8 cellular contexts compared by ENCODE assay signal in the genomic region with DNA sequence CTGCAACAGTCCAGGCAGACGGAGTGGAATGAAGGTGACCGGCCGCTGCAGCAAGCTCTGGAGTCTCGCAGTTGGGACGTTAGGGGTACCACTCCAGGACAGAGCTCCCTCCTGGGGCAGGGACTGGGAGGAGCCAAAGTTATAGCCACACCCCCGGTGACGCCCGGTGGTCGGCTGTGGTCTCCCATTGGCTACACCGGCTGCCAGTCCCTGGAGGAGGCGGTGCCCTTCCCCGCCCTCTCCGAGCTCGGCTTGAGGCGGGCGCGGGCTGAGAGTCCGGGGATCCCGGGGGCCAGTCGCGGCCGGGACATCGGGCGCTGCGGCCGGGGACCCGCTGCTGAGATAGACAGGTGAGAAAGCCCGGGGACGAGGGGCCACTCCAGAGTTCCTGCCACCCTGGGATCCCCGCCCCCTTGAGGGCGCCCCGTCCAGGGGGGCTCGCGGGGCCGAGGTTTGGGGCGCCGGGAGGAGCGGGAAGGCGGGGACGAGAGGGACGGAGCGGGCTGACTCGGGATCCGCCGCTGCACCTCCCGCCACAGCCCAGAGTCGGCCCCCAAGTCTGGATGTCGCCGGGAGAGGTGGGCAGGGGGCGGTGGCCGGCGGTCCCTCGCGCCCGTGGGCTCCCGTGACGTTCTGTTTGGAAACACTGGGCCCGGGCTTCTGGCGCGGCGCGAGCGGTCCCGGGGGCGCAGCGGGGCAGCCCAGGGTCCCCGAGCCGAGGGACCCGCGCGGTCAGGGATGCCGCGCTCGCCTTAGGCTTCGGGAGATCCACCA. TPM values are rescaled to one million over a fixed set of nuclear protein-coding genes. Genes with fewer than 3 reads are reported as not detected.
DNase-seq lines count a peak whose midpoint lies in the region; ATAC-seq, FAIRE-seq and TF ChIP-seq lines count a peak whose summit lies in the region.

Gene PLEKHH2 (plus strand): TSS at position 231 of the 774 bp plus-strand sequence. CDS start 7,414 bp downstream, outside the sequence.

- no peak within 1 kb of the TSS for H4K8ac ChIP-seq in mesendoderm (ENCODE audit: low read depth, low read length)

- peak within 1 kb of the TSS; percentile 96 for H3K4me2 ChIP-seq in mesendoderm (ENCODE audit: low read length)

- DNase-seq in BJ (ENCODE audit: low read depth) = peak; percentile 26
- peak; percentile 66 for DNase-seq in NCI-H82 treated with DMSO at 0.1 percent for 48 hours (lab: John Stamatoyannopoulos, UW; ENCODE audit: unreplicated experiment)
- DNase-seq in activated CD8-positive, alpha-beta memory T cell treated with anti-CD3 and anti-CD28 coated beads, Interleukin-2, amount 50 U/mL, for 1 hour (ENCODE audit: extremely low read depth) = peak; percentile 60
- peak; percentile 88 for DNase-seq in mesendoderm
- DNase-seq in stimulated activated CD8-positive, alpha-beta memory T cell treated with anti-CD3 and anti-CD28 coated beads, Interleukin-12 subunit alpha, Interleukin-12 subunit beta, amount 100 ng/mL, for 1 hour (ENCODE audit: low read depth) = peak; percentile 83

- H3K9ac ChIP-seq in mesendoderm (ENCODE audit: low read length) = peak within 1 kb of the TSS; percentile 67

- no peak within 1 kb of the TSS for H3K4ac ChIP-seq in mesendoderm (ENCODE audit: low read depth, low read length)

- H3K4me3 ChIP-seq in BJ (ENCODE audit: low read depth, low read length) (peak within 1 kb of the TSS; percentile 62), mesendoderm (ENCODE audit: low read length) (peak within 1 kb of the TSS; percentile 60)

- TF ChIP-seq CTCF in BJ (IDR thresholded peaks at IDR 0.05; ENCODE audit: insufficient read depth, low read depth, low read length) = no peak

- peaks cover 8% of the 10 kb centered on the region for H3K27me3 ChIP-seq in BJ (ENCODE audit: control insufficient read depth, insufficient read depth, low read length)
- H3K27me3 ChIP-seq in mesendoderm (ENCODE audit: insufficient read depth, low read length, poor library complexity) = no peaks in the 10 kb centered on the region

- POLR2A ChIA-PET in BJ (lab: Charles Lee) = no interaction called here

- no peak within 1 kb of the TSS for H4K5ac ChIP-seq in mesendoderm (ENCODE audit: low read length)

- peak; percentile 8 for FAIRE-seq in endometrium (lab: Jason Lieb, UNC)

- H3K79me2 ChIP-seq in mesendoderm (ENCODE audit: control insufficient read depth, insufficient read depth, low read length) = no peaks in the 10 kb centered on the region

- H3K79me1 ChIP-seq in mesendoderm (ENCODE audit: low read length) = no peaks in the 10 kb centered on the region

- no peak within 1 kb of the TSS for H2BK5ac ChIP-seq in mesendoderm (ENCODE audit: low read length)

- no peak within 1 kb of the TSS for H2BK120ac ChIP-seq in mesendoderm (ENCODE audit: low read depth, low read length)

- peak within 1 kb of the TSS; percentile 84 for H3K56ac ChIP-seq in mesendoderm (ENCODE audit: low read length)

- H2BK15ac ChIP-seq in mesendoderm (replicated peaks; ENCODE audit: low read depth) = no peak within 1 kb of the TSS

- ATAC-seq in GM19397 (IDR thresholded peaks at IDR 0.05; ENCODE audit: unreplicated experiment) (peak; percentile 100), HG03521 (IDR thresholded peaks at IDR 0.05; ENCODE audit: unreplicated experiment) (peak; percentile 100)

- H3K18ac ChIP-seq in mesendoderm (ENCODE audit: low read length) = peak within 1 kb of the TSS; percentile 13

- no peak within 1 kb of the TSS for H2AK5ac ChIP-seq in mesendoderm (ENCODE audit: low read length)

- H3K23ac ChIP-seq in mesendoderm (ENCODE audit: low read length) = peak within 1 kb of the TSS; percentile 89

- WGBS in mesendoderm (ENCODE audit: extremely low coverage, insufficient coverage, low lambda C conversion rate) = no CpG with 5 or more reads among the region's 75 CpGs

- no peak within 1 kb of the TSS for H3K27ac ChIP-seq in mesendoderm (ENCODE audit: low read depth, low read length)

- H3K36me3 ChIP-seq in BJ (ENCODE audit: control insufficient read depth, insufficient read depth, low read length) (no peaks in the 10 kb centered on the region), mesendoderm (ENCODE audit: control insufficient read depth, insufficient read depth, low read length) (no peaks in the 10 kb centered on the region)

- CTCF ChIA-PET in BJ (lab: Yijun Ruan, JAX) = interaction anchor here (0.7 kb wide), 1 partner anchor 1292 kb away, joined by 3 read pairs; no protein-coding TSS in a partner anchor

- peaks cover 4% of the 10 kb centered on the region for H3K4me1 ChIP-seq in mesendoderm (ENCODE audit: control insufficient read depth, low read depth, low read length)

RNA-seq across cellular contexts. Expression of gene PLEKHH2, which starts in this region (rescaled TPM):
- 2.2 and 3.6 TPM in 2 replicates for polyA plus RNA-seq in BJ (2011; rRNA removed)
- 0.71 and 1.0 TPM in 2 replicates for polyA minus RNA-seq in BJ (2011; rRNA and poly(A)+ RNA removed)
- 2.0 TPM for polyA plus RNA-seq in mesendoderm (2013, experiment 1 of 2)
- polyA plus RNA-seq in mesendoderm (2013, experiment 2 of 2) = 2.1 TPM

Comparison
In these comparisons a context has a peak if more than half of its experiments do, and no peak if none do; other contexts are left out.
1. DNase-seq: peak in every context shown above with its lines; median percentile 88 in mesendoderm; 83 in stimulated activated CD8-positive, alpha-beta memory T cell treated with anti-CD3 and anti-CD28 coated beads, Interleukin-12 subunit alpha, Interleukin-12 subunit beta, amount 100 ng/mL, for 1 hour; 66 in NCI-H82 treated with DMSO at 0.1 percent for 48 hours; 60 in activated CD8-positive, alpha-beta memory T cell treated with anti-CD3 and anti-CD28 coated beads, Interleukin-2, amount 50 U/mL, for 1 hour; 26 in BJ.